In genomic region chr1:86606080-86606479, GRCh38 we compare ENCODE assay signal across 6 cellular contexts. TPM values are rescaled to one million over a fixed set of nuclear protein-coding genes. Genes with fewer than 3 reads are reported as not detected.
"Had no signal": no experiment of that assay in that cellular context is flagged by ENCODE, and none has a peak within 500 bp of the region (broad histone marks: within the 10 kb centered on the region; RNA-seq: fewer than 3 reads in every experiment).

No MANE protein-coding gene starts in this region.

RNA-seq across cellular contexts. Expression of gene CLCA4, which starts 59.2 kb away (rescaled TPM):
- total RNA-seq: GM23248, GM23338, H1, H4, H7, H9 had no signal
- polyA plus RNA-seq: GM23248, GM23338, H1 had no signal
